Comparison of ENCODE assay signal across 11 cellular contexts in genomic region chr2:112625474-112626114, GRCh38. TPM values are rescaled to one million over a fixed set of nuclear protein-coding genes. Genes with fewer than 3 reads are reported as not detected.
DNase-seq lines count a peak whose midpoint lies in the region; ATAC-seq and TF ChIP-seq lines count a peak whose summit lies in the region.
"Had no signal": no experiment of that assay in that cellular context is flagged by ENCODE, and none has a peak within 500 bp of the region (broad histone marks: within the 10 kb centered on the region; RNA-seq: fewer than 3 reads in every experiment).

No MANE protein-coding gene starts in this region.

- WGBS in GM23248 (ENCODE audit: low coverage in 1 of 2, low lambda C conversion rate in 2 of 2, missing lambda C conversion rate in 2 of 2), 2 experiments = 76 to 80% methylated on average over 7 of the region's 7 CpGs
- 91 to 92% methylated on average over 4 to 5 of the region's 7 CpGs for WGBS in mesodermal cell (ENCODE audit: insufficient coverage in 2 of 2), 2 experiments

- H3K27me3 ChIP-seq in ACC112 (ENCODE audit: insufficient read depth, low read length) (no peaks in the 10 kb centered on the region), GM23248 (replicated peaks; ENCODE audit: insufficient read depth) (no peaks in the 10 kb centered on the region), brain microvascular endothelial cell (replicated peaks) (no peaks in the 10 kb centered on the region)

- H3K36me3 ChIP-seq in ACC112 (ENCODE audit: insufficient read depth, low read length) (no peaks in the 10 kb centered on the region), GM23248 (ENCODE audit: low read depth) (no peaks in the 10 kb centered on the region), brain microvascular endothelial cell (replicated peaks) (no peaks in the 10 kb centered on the region), mesodermal cell (ENCODE audit: control insufficient read depth, insufficient read depth, low read length) (no peaks in the 10 kb centered on the region)

- ATAC-seq in GM21526 (IDR thresholded peaks at IDR 0.05; ENCODE audit: low FRiP score, unreplicated experiment) = no peak

- H4K20me1 ChIP-seq in GM23248 (ENCODE audit: insufficient read depth) = no peaks in the 10 kb centered on the region

- peaks cover 92% of the 10 kb centered on the region for H3F3A ChIP-seq in GM23248 (ENCODE audit: insufficient read depth)

- H3K4me3 ChIP-seq in ACC112 (ENCODE audit: low read depth, low read length) = peak overlapping the region; percentile 57
- H3K4me3 ChIP-seq in GM23248 = 0 out of 2 replicates have a peak overlapping the region, but pooled peaks have one; percentile 16
- H3K4me3 ChIP-seq in brain microvascular endothelial cell (ENCODE audit: low read depth, low read length) = no peak overlapping the region
- H3K4me3 ChIP-seq in mesodermal cell (ENCODE audit: extremely low read depth, insufficient read depth, low read length, poor library complexity, severe bottlenecking) = no peak overlapping the region
- H3K4me3 ChIP-seq: psoas muscle had no signal

- peaks cover 80% of the 10 kb centered on the region for H3K4me1 ChIP-seq in ACC112 (ENCODE audit: control insufficient read depth, insufficient read depth, low read length, unreplicated experiment)
- peaks cover 87% of the 10 kb centered on the region for H3K4me1 ChIP-seq in GM23248 (ENCODE audit: insufficient read depth)
- peaks cover 58% of the 10 kb centered on the region for H3K4me1 ChIP-seq in mesodermal cell (ENCODE audit: control insufficient read depth, insufficient read depth, low read length, poor library complexity, severe bottlenecking)

- peak overlapping the region; percentile 69 for H3K9ac ChIP-seq in GM23248

- H2AFZ ChIP-seq in ACC112 (ENCODE audit: low read length, unreplicated experiment) (peak overlapping the region; percentile 1), GM23248 (peak overlapping the region; percentile 20; the same call in 1 of the 2 replicates)

- DNase-seq in GM23248 (peak; percentile 7), brain microvascular endothelial cell (no peak), D341Med (ENCODE audit: low spot score) (no peak), NCI-H146 treated with DMSO at 0.1 percent for 48 hours (lab: John Stamatoyannopoulos, UW; ENCODE audit: unreplicated experiment) (no peak), GM20000 (ENCODE audit: low spot score) (no peak)
- DNase-seq: NCI-H1417 treated with DMSO at 0.1 percent for 48 hours, NCI-H446 treated with DMSO at 0.1 percent for 48 hours, psoas muscle had no signal

- H3K4me2 ChIP-seq in GM23248 (ENCODE audit: unreplicated experiment) = peak overlapping the region; percentile 84

- TF ChIP-seq CTCF in brain microvascular endothelial cell (IDR thresholded peaks at IDR 0.05; ENCODE audit: low read depth, low read length, missing control alignments) = no peak
- TF ChIP-seq CTCF in GM20000 (IDR thresholded peaks at IDR 0.05; ENCODE audit: extremely low read depth, missing control alignments) = no peak

- in situ Hi-C loops in GM23248 (cut with MboI) = no loop called here
- in situ Hi-C loops in brain microvascular endothelial cell (cut with HindIII; ENCODE audit: low pct_ligation_motif_present, low sequenced_read_pairs) = no loop called here

- H3K79me2 ChIP-seq in ACC112 (ENCODE audit: control insufficient read depth, insufficient read depth, low read length, unreplicated experiment) (peaks cover 21% of the 10 kb centered on the region), GM23248 (ENCODE audit: insufficient read depth) (peaks cover 11% of the 10 kb centered on the region; the same call in 1 of the 2 replicates)

- H3K27ac ChIP-seq in ACC112 (ENCODE audit: low read depth, low read length) = peak overlapping the region; percentile 90
- peak overlapping the region; percentile 90 for H3K27ac ChIP-seq in GM23248
- peak overlapping the region; percentile 94 for H3K27ac ChIP-seq in brain microvascular endothelial cell
- H3K27ac ChIP-seq in mesodermal cell (ENCODE audit: low read depth, low read length, severe bottlenecking) = peak overlapping the region; percentile 10

- H3K9me3 ChIP-seq in GM23248 (ENCODE audit: low read depth) = no peaks in the 10 kb centered on the region
- H3K9me3 ChIP-seq in mesodermal cell (ENCODE audit: control insufficient read depth, low read length) = no peaks in the 10 kb centered on the region
- H3K9me3 ChIP-seq: psoas muscle had no signal

- no peaks in the 10 kb centered on the region for H3K9me2 ChIP-seq in GM23248 (ENCODE audit: insufficient read depth)

RNA-seq across cellular contexts. Expression of gene SLC20A1, which starts 20.1 kb away (rescaled TPM):
- 135 and 153 TPM in 2 replicates for total RNA-seq in GM23248 (2014; rRNA removed; shearing (Covaris generic))
- 191 and 193 TPM in 2 replicates for polyA plus RNA-seq in GM23248 (2016; fragmentation: Nextera tagmentation; extraction: Ambion mirVana)
- 115 TPM for polyA plus RNA-seq in mesodermal cell (2013, experiment 1 of 2)
- polyA plus RNA-seq in mesodermal cell (2013, experiment 2 of 2) = 83.7 TPM

RNA-seq across cellular contexts. Expression of gene CHCHD5, which starts 41.2 kb away (rescaled TPM):
- total RNA-seq in GM23248 (2014; rRNA removed; shearing (Covaris generic)) = 7.1 and 9.5 TPM in 2 replicates
- polyA plus RNA-seq in GM23248 (2016; fragmentation: Nextera tagmentation; extraction: Ambion mirVana) = 55.4 and 57.8 TPM in 2 replicates
- 41.8 TPM for polyA plus RNA-seq in mesodermal cell (2013, experiment 1 of 2)
- 33.4 TPM for polyA plus RNA-seq in mesodermal cell (2013, experiment 2 of 2)

Comparison
In these comparisons a context has a peak if more than half of its experiments do, and no peak if none do; other contexts are left out.
1. H3K27ac ChIP-seq: peak in every context shown above with its lines; median percentile 94 in brain microvascular endothelial cell; 90 in ACC112; 90 in GM23248; 10 in mesodermal cell.
2. H3K4me3 ChIP-seq: peak in ACC112 (single experiment) and GM23248 (single experiment); none in brain microvascular endothelial cell (single experiment) and mesodermal cell (single experiment).